ENCODE assay signal across 8 cellular contexts in the genomic region with DNA sequence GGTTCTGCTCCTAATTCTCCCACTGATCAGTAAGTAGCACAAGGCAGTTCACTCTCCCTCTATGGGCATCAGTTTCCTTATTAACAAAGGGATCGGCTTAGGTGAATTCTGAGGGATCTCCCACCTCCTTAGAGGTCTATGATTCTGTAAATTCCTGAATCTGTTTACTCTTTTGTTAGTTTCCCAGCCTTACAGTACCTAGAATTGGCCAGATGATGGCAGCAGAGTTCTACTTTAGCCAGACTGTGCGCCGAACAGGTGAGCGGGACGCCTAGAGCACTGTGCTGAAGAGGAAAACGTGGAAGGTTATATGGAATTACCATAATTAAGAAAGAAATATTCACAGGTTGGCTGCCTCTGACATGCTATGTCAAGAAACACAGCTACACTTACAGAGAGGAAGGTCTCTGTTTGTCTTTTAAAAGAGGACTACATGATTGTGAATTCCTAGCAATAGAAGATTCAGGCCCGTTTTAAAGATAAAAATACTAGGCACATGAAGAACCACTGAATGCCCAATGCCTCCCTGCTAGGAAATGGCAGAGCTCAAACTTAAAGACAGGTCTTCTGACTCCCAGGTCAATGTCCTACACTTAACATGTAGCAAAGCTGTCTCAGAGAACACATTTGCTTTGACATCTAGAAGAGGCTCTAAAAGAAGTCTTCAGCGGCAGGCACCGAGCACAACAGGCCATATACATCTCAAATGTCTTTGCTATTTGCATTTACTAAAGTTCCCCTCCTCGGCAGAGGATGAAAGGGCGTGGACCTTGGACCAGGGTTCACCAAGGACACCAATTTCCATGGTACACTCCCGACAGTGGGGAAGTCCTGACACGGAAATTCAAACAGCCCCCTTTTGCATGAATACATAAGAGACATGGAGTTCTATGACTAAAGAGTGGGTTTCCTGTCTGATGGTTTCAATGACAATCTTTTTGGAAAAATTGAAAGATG.
A peak's percentile ranks its signal among the peaks of the same experiment; 100 is the strongest.
DNase-seq lines count a peak whose midpoint lies in the region; ATAC-seq, FAIRE-seq and TF ChIP-seq lines count a peak whose summit lies in the region.

No MANE protein-coding gene starts in this region.

- H3F3A ChIP-seq in SU-DHL-6 (ENCODE audit: insufficient read depth), result no peaks in the 10 kb centered on the region

- FAIRE-seq in A204.1 (lab: Jason Lieb, UNC), result peak; percentile 68

- H3K27ac ChIP-seq in SU-DHL-6 (ENCODE audit: low read depth, low read length) (no peak overlapping the region), brain microvascular endothelial cell (no peak overlapping the region)

- no peaks in the 10 kb centered on the region for H3K79me2 ChIP-seq in SU-DHL-6 (ENCODE audit: insufficient read depth, low read length)

- H3K27me3 ChIP-seq in SU-DHL-6 (ENCODE audit: low read length), result no peaks in the 10 kb centered on the region
- H3K27me3 ChIP-seq in brain microvascular endothelial cell (replicated peaks), result no peaks in the 10 kb centered on the region

- H3K36me3 ChIP-seq in SU-DHL-6 (ENCODE audit: low read length) (no peaks in the 10 kb centered on the region), brain microvascular endothelial cell (replicated peaks) (no peaks in the 10 kb centered on the region)

- no peaks in the 10 kb centered on the region for H3K9me3 ChIP-seq in SU-DHL-6 (ENCODE audit: insufficient read depth, low read length)

- ATAC-seq in HG02678 (IDR thresholded peaks at IDR 0.05; ENCODE audit: unreplicated experiment), result peak; percentile 94

- H3K4me2 ChIP-seq in SU-DHL-6 (ENCODE audit: low read depth, low read length, poor library complexity, severe bottlenecking), result no peak overlapping the region

- H2AFZ ChIP-seq in SU-DHL-6 (ENCODE audit: low read depth, low read length, severe bottlenecking), result no peak overlapping the region

- no peak overlapping the region for H3K9ac ChIP-seq in SU-DHL-6 (ENCODE audit: low read length)

- in situ Hi-C loops in GM13976 (cut with MboI; ENCODE audit: low sequenced_read_pairs, unreplicated experiment) (no loop called here), brain microvascular endothelial cell (cut with HindIII; ENCODE audit: low pct_ligation_motif_present, low sequenced_read_pairs) (no loop called here)

- H3K9me2 ChIP-seq in SU-DHL-6 (replicated peaks; ENCODE audit: insufficient read depth, low read length), result no peaks in the 10 kb centered on the region

- no peaks in the 10 kb centered on the region for H4K20me1 ChIP-seq in SU-DHL-6 (ENCODE audit: low read depth, low read length)

- TF ChIP-seq CTCF in GM13976 (IDR thresholded peaks at IDR 0.05; ENCODE audit: borderline replicate concordance, control extremely low read depth, extremely low read depth, insufficient read depth, missing control alignments) (peak; percentile 77), SU-DHL-6 (IDR thresholded peaks at IDR 0.05; ENCODE audit: insufficient read depth, low read length, poor library complexity, severe bottlenecking) (peak; percentile 84), brain microvascular endothelial cell (IDR thresholded peaks at IDR 0.05; ENCODE audit: low read depth, low read length, missing control alignments) (peak; percentile 89)

- H3K4me3 ChIP-seq in SU-DHL-6 (ENCODE audit: insufficient read depth, low read length, poor library complexity, severe bottlenecking) (no peak overlapping the region), brain microvascular endothelial cell (ENCODE audit: low read depth, low read length) (no peak overlapping the region)

- DNase-seq in GM13976 (ENCODE audit: low spot score) (peak; percentile 28), NCI-H1092 treated with DMSO at 0.1 percent for 48 hours (lab: John Stamatoyannopoulos, UW) (peak; percentile 71), brain microvascular endothelial cell (peak; percentile 47), islet precursor cell (peak; percentile 79)
- DNase-seq in stimulated activated CD4-positive, alpha-beta T cell treated with anti-CD3 and anti-CD28 coated beads, Interleukin-2, amount 100 ng/mL, for 24 hours, result peak; percentile 52 to 54

Comparison
In these comparisons a context has a peak if more than half of its experiments do, and no peak if none do; other contexts are left out.
1. DNase-seq: peak in every context shown above with its lines; median percentile 79 in islet precursor cell; 71 in NCI-H1092 treated with DMSO at 0.1 percent for 48 hours; 53 in stimulated activated CD4-positive, alpha-beta T cell treated with anti-CD3 and anti-CD28 coated beads, Interleukin-2, amount 100 ng/mL, for 24 hours; 47 in brain microvascular endothelial cell; 28 in GM13976.